8 cellular contexts compared by ENCODE assay signal in genomic region chr19:13149173-13149627, GRCh38. TPM values are rescaled to one million over a fixed set of nuclear protein-coding genes. Genes with fewer than 3 reads are reported as not detected.
DNase-seq lines count a peak whose midpoint lies in the region; FAIRE-seq and TF ChIP-seq lines count a peak whose summit lies in the region.
"Not testable (repeated sequence)": the region's sequence is repeated elsewhere in the genome, so short reads cannot be mapped to it uniquely, and the experiment has no call there.

No MANE protein-coding gene starts in this region.

- H3K27me3 Mint-ChIP-seq in neural progenitor cell (ENCODE audit: insufficient read depth, low read depth), result peaks cover 14% of the 10 kb centered on the region

- H3K27ac Mint-ChIP-seq in neural progenitor cell, result not testable (repeated sequence)

- H3F3A ChIP-seq in SK-N-SH (replicated peaks; ENCODE audit: insufficient read depth), result not testable (repeated sequence)
- H3F3A ChIP-seq in neural progenitor cell (ENCODE audit: low read depth), result peaks cover 21% of the 10 kb centered on the region

- CTCF ChIA-PET in SK-N-SH (lab: Yijun Ruan, JAX), result interaction anchor here (0.6 to 1.8 kb wide), 7 partner anchors 12 to 174 kb away, joined by 3 to 10 read pairs (median 5); no protein-coding TSS in a partner anchor
- CTCF ChIA-PET in endothelial cell of umbilical vein (lab: Charles Lee), result interaction anchor here (0.5 to 2.3 kb wide), 10 partner anchors 12 to 302 kb away, joined by 3 to 22 read pairs (median 4); partner anchors contain the start of gene NACC1

- H3K27ac ChIP-seq in BLaER1 (peak overlapping the region; percentile 95), SK-N-SH (ENCODE audit: low read depth in 2 of 2, low read length in 1 of 2) (peak overlapping the region; percentile 95 to 99; a peak in 3 of 4 replicates), stomach smooth muscle (ENCODE audit: low read length) (peak overlapping the region; percentile 100)
- H3K27ac ChIP-seq in HUES64 (ENCODE audit: low read depth, low read length); endothelial cell of umbilical vein (ENCODE audit: insufficient read depth, low read depth, low read length); kidney (ENCODE audit: low read depth in 2 of 2, low read length in 2 of 2); neural progenitor cell: not testable (repeated sequence)

- dilution Hi-C loops in endothelial cell of umbilical vein (cut with MboI; ENCODE audit: extremely low pct_ligation_motif_present, low sequenced_read_pairs), result not testable (repeated sequence)

- not testable (repeated sequence) for TF ChIP-seq EP300 in SK-N-SH (IDR thresholded peaks at IDR 0.05; ENCODE audit: borderline replicate concordance in 1 of 2, low read depth in 1 of 2, low read length in 1 of 2)

- H3K9me1 ChIP-seq in endothelial cell of umbilical vein (replicated peaks; ENCODE audit: control insufficient read depth, extremely low read depth, insufficient read depth, low read length), result not testable (repeated sequence)

- H3K79me2 ChIP-seq in SK-N-SH (ENCODE audit: insufficient read depth) (peaks cover 57% of the 10 kb centered on the region), endothelial cell of umbilical vein (ENCODE audit: control insufficient read depth, insufficient read depth, low read length) (peaks cover 32% of the 10 kb centered on the region), neural progenitor cell (ENCODE audit: low read depth) (peaks cover 25% of the 10 kb centered on the region)

- peaks cover 23% of the 10 kb centered on the region for H3K4me1 Mint-ChIP-seq in neural progenitor cell

- TF ChIP-seq CTCF in SK-N-SH (IDR thresholded peaks at IDR 0.05); endothelial cell of umbilical vein (IDR thresholded peaks at IDR 0.05; ENCODE audit: extremely low read depth in 1 of 2, insufficient read depth in 1 of 2, low read depth in 1 of 2, low read length in 2 of 2); kidney (IDR thresholded peaks at IDR 0.05; ENCODE audit: borderline replicate concordance, extremely low read depth, insufficient read depth); neural progenitor cell (IDR thresholded peaks at IDR 0.05): not testable (repeated sequence)

- H3K4me2 ChIP-seq in BLaER1 (peak overlapping the region; percentile 96), SK-N-SH (peak overlapping the region; percentile 81), endothelial cell of umbilical vein (ENCODE audit: insufficient read depth, low read length) (peak overlapping the region; percentile 12), neural progenitor cell (peak overlapping the region; percentile 94)

- H3K4me3 Mint-ChIP-seq in neural progenitor cell, result peak overlapping the region; percentile 94

- WGBS in HUES64, result 59% methylated on average over 15 of the region's 17 CpGs
- WGBS in SK-N-SH (ENCODE audit: low lambda C conversion rate), result 21% methylated on average over 11 of the region's 17 CpGs

- not testable (repeated sequence) for TF ChIP-seq POLR2A in endothelial cell of umbilical vein (IDR thresholded peaks at IDR 0.05; ENCODE audit: low read depth, low read length)

- not testable (repeated sequence) for H3K27me3 ChIP-seq in BLaER1; HUES64 (ENCODE audit: insufficient read depth, low read length); SK-N-SH (ENCODE audit: insufficient read depth); adipocyte (replicated peaks; ENCODE audit: control insufficient read depth, insufficient read depth, low read length); endothelial cell of umbilical vein (ENCODE audit: control insufficient read depth in 2 of 2, insufficient read depth in 2 of 2, low read length in 2 of 2); neural progenitor cell; stomach smooth muscle (ENCODE audit: control insufficient read depth in 1 of 2, insufficient read depth in 2 of 2, low read length in 2 of 2)

- not testable (repeated sequence) for TF ChIP-seq RAD21 in SK-N-SH (IDR thresholded peaks at IDR 0.05; ENCODE audit: low read length)

- H3K36me3 ChIP-seq in BLaER1 (peaks cover 19% of the 10 kb centered on the region), HUES64 (ENCODE audit: insufficient read depth, low read length) (peaks cover 11% of the 10 kb centered on the region), SK-N-SH (replicated peaks in 1 of 2; ENCODE audit: control insufficient read depth in 1 of 2, insufficient read depth in 2 of 2, low read length in 1 of 2) (peaks cover 6 to 15% of the 10 kb centered on the region in 2 experiments)
- not testable (repeated sequence) for H3K36me3 ChIP-seq in adipocyte (ENCODE audit: control insufficient read depth, insufficient read depth, low read length, severe bottlenecking); endothelial cell of umbilical vein (ENCODE audit: control insufficient read depth in 2 of 2, extremely low read depth in 1 of 2, insufficient read depth in 2 of 2, low read length in 2 of 2); kidney (ENCODE audit: control insufficient read depth in 1 of 2, insufficient read depth in 2 of 2, low read length in 2 of 2); neural progenitor cell; stomach smooth muscle (ENCODE audit: control insufficient read depth in 2 of 2, insufficient read depth in 2 of 2, low read length in 2 of 2)

- H4K20me1 ChIP-seq in BLaER1 (peaks cover 13% of the 10 kb centered on the region), SK-N-SH (ENCODE audit: insufficient read depth) (peaks cover 13% of the 10 kb centered on the region), neural progenitor cell (ENCODE audit: low read depth) (peaks cover 13% of the 10 kb centered on the region)
- not testable (repeated sequence) for H4K20me1 ChIP-seq in endothelial cell of umbilical vein (replicated peaks; ENCODE audit: control insufficient read depth, extremely low read depth, insufficient read depth, low read length)

- peak overlapping the region; percentile 95 for H3K9ac ChIP-seq in BLaER1
- peak overlapping the region; percentile 64 for H3K9ac ChIP-seq in HUES64 (ENCODE audit: low read depth, low read length)
- peak overlapping the region; percentile 94; the same call in 1 of the 2 replicates for H3K9ac ChIP-seq in SK-N-SH
- peak overlapping the region; percentile 100 for H3K9ac ChIP-seq in adipocyte (ENCODE audit: low read length)
- not testable (repeated sequence) for H3K9ac ChIP-seq in endothelial cell of umbilical vein (replicated peaks; ENCODE audit: extremely low read depth, insufficient read depth, low read length); neural progenitor cell
- H3K9ac ChIP-seq in kidney (ENCODE audit: low read length in 2 of 2), result peak overlapping the region; percentile 30 to 68
- H3K9ac ChIP-seq in stomach smooth muscle (ENCODE audit: low read length in 2 of 2), result peak overlapping the region; percentile 60 to 100

- intact Hi-C loops in endothelial cell of umbilical vein (cut with micrococcal nuclease); kidney (cut with DNase I): not testable (repeated sequence)

- H3K4me3 ChIP-seq in BLaER1, result peak overlapping the region; percentile 100
- H3K4me3 ChIP-seq in HUES64 (ENCODE audit: low read length), result peak overlapping the region; percentile 82
- H3K4me3 ChIP-seq in SK-N-SH (ENCODE audit: low read depth in 2 of 2, low read length in 1 of 2), result peak overlapping the region; percentile 83 to 94
- peak overlapping the region; percentile 100 for H3K4me3 ChIP-seq in adipocyte (ENCODE audit: low read length)
- peak overlapping the region in 2 of 3 experiments; percentile 69 to 97 for H3K4me3 ChIP-seq in endothelial cell of umbilical vein (replicated peaks in 1 of 3; ENCODE audit: insufficient read depth in 1 of 3, low read depth in 1 of 3, low read length in 3 of 3)
- H3K4me3 ChIP-seq in kidney (ENCODE audit: low read length in 2 of 2), result peak overlapping the region; percentile 81 to 84
- peak overlapping the region; percentile 91 for H3K4me3 ChIP-seq in neural progenitor cell
- H3K4me3 ChIP-seq in stomach smooth muscle (ENCODE audit: low read length in 2 of 2), result peak overlapping the region; percentile 97 to 98

- H3K4me1 ChIP-seq in BLaER1 (peaks cover 28% of the 10 kb centered on the region), adipocyte (ENCODE audit: control insufficient read depth, insufficient read depth, low read length) (peaks cover 16% of the 10 kb centered on the region), stomach smooth muscle (ENCODE audit: control insufficient read depth, insufficient read depth, low read length) (peaks cover 22% of the 10 kb centered on the region)
- H3K4me1 ChIP-seq in HUES64 (ENCODE audit: insufficient read depth, low read length); SK-N-SH (ENCODE audit: control insufficient read depth in 1 of 2, insufficient read depth in 2 of 2, low read depth in 1 of 2, low read length in 1 of 2); endothelial cell of umbilical vein (ENCODE audit: control insufficient read depth, extremely low read depth, insufficient read depth, low read length); kidney (ENCODE audit: control insufficient read depth in 1 of 2, insufficient read depth in 1 of 2, low read depth in 1 of 2, low read length in 2 of 2); neural progenitor cell: not testable (repeated sequence)

- not testable (repeated sequence) for H3K9me3 ChIP-seq in BLaER1; HUES64 (ENCODE audit: insufficient read depth, low read depth, low read length); SK-N-SH; adipocyte (ENCODE audit: control insufficient read depth, low read length); endothelial cell of umbilical vein (replicated peaks; ENCODE audit: control insufficient read depth, insufficient read depth, low read length); kidney (ENCODE audit: control insufficient read depth in 1 of 2, low read length in 2 of 2); neural progenitor cell (ENCODE audit: low read depth); stomach smooth muscle (ENCODE audit: control insufficient read depth in 2 of 2, low read length in 2 of 2)

- not testable (repeated sequence) for H3K9me2 ChIP-seq in SK-N-SH

- H3K36me3 Mint-ChIP-seq in neural progenitor cell, result not testable (repeated sequence)

- H3K9me3 Mint-ChIP-seq in neural progenitor cell, result not testable (repeated sequence)

- H2AFZ ChIP-seq in SK-N-SH (ENCODE audit: low read depth), result peak overlapping the region; percentile 71; the same call in 1 of the 2 replicates
- peak overlapping the region; percentile 2 for H2AFZ ChIP-seq in endothelial cell of umbilical vein (ENCODE audit: low read depth, low read length)
- H2AFZ ChIP-seq in neural progenitor cell (replicated peaks), result peak overlapping the region; percentile 66

- not testable (repeated sequence) for DNase-seq in SK-N-SH; adipocyte (ENCODE audit: low read depth); endothelial cell of umbilical vein (ENCODE audit: low read depth, low spot score); neural progenitor cell (ENCODE audit: low spot score)
- DNase-seq in kidney, result peak; percentile 83

- POLR2A ChIA-PET in SK-N-SH (lab: Yijun Ruan, JAX), result interaction anchor here (0.9 to 2.8 kb wide), 5 partner anchors 10 to 196 kb away, joined by 3 to 24 read pairs (median 5); partner anchors contain the start of gene NACC1
- POLR2A ChIA-PET in endothelial cell of umbilical vein (lab: Charles Lee), result interaction anchor here (0.7 to 1.1 kb wide), 2 partner anchors 103 to 358 kb away, joined by 3 to 9 read pairs; partner anchors contain the start of gene JUNB

- BruUV-seq in endothelial cell of umbilical vein (replicated peaks; lab: Mats Ljungman, UMichigan), result not testable (repeated sequence)

- FAIRE-seq in endothelial cell of umbilical vein (lab: Jason Lieb, UNC); kidney (lab: Jason Lieb, UNC): not testable (repeated sequence)

RNA-seq across cellular contexts. Expression of gene STX10, which starts 1.0 kb away (rescaled TPM):
- 36.1 TPM for polyA plus RNA-seq in HUES64 (2013, experiment 1 of 2)
- 36.6 TPM for polyA plus RNA-seq in HUES64 (2013, experiment 2 of 2)
- polyA plus RNA-seq in SK-N-SH (2012; rRNA removed) (143 and 163 TPM in 2 replicates), endothelial cell of umbilical vein (89.6 and 91.6 TPM in 2 replicates), kidney (ENCODE audit: insufficient read depth, low read depth, low replicate concordance) (52.9 TPM)
- polyA plus RNA-seq in SK-N-SH (2012; cell fraction: cytosol; rRNA removed), result 105 and 124 TPM in 2 replicates
- 322 and 532 TPM in 2 replicates for polyA plus RNA-seq in SK-N-SH (2012; cell fraction: nucleus; rRNA removed)
- total RNA-seq in endothelial cell of umbilical vein (63.1 and 67.9 TPM in 2 replicates), kidney (39.5 TPM), neural progenitor cell (ENCODE audit: low replicate concordance) (36.5 and 51.2 TPM in 2 replicates)
- 73.4 and 87.2 TPM in 2 replicates for polyA plus RNA-seq in endothelial cell of umbilical vein (2011; cell fraction: cytosol; rRNA removed)
- polyA plus RNA-seq in endothelial cell of umbilical vein (2011; cell fraction: nucleus; rRNA removed), result 114 and 131 TPM in 2 replicates
- polyA plus RNA-seq in endothelial cell of umbilical vein (2012), result 49.2 and 49.9 TPM in 2 replicates
- polyA minus RNA-seq in endothelial cell of umbilical vein, result 48.5 and 105 TPM in 2 replicates
- polyA minus RNA-seq in endothelial cell of umbilical vein (2011; cell fraction: cytosol; rRNA and poly(A)+ RNA removed), result 46.1 TPM
- polyA minus RNA-seq in endothelial cell of umbilical vein (2011; cell fraction: nucleus; rRNA and poly(A)+ RNA removed), result 14.1 and 22.6 TPM in 2 replicates

RNA-seq across cellular contexts. Expression of gene IER2, which starts 1.0 kb away (rescaled TPM):
- polyA plus RNA-seq in HUES64 (2013, experiment 1 of 2), result 69.4 TPM
- polyA plus RNA-seq in HUES64 (2013, experiment 2 of 2), result 82.7 TPM
- polyA plus RNA-seq in SK-N-SH (2012; rRNA removed) (55.7 and 115 TPM in 2 replicates), endothelial cell of umbilical vein (55.2 and 60.6 TPM in 2 replicates), kidney (ENCODE audit: insufficient read depth, low read depth, low replicate concordance) (96.7 TPM)
- polyA plus RNA-seq in SK-N-SH (2012; cell fraction: cytosol; rRNA removed), result 56.1 and 82.2 TPM in 2 replicates
- 210 and 342 TPM in 2 replicates for polyA plus RNA-seq in SK-N-SH (2012; cell fraction: nucleus; rRNA removed)
- total RNA-seq in endothelial cell of umbilical vein (81.6 and 97.0 TPM in 2 replicates), kidney (73.9 TPM), neural progenitor cell (ENCODE audit: low replicate concordance) (13.7 and 55.4 TPM in 2 replicates)
- 36.0 and 59.9 TPM in 2 replicates for polyA plus RNA-seq in endothelial cell of umbilical vein (2011; cell fraction: cytosol; rRNA removed)
- polyA plus RNA-seq in endothelial cell of umbilical vein (2011; cell fraction: nucleus; rRNA removed), result 82.2 and 90.1 TPM in 2 replicates
- polyA plus RNA-seq in endothelial cell of umbilical vein (2012), result 45.4 and 53.7 TPM in 2 replicates
- polyA minus RNA-seq in endothelial cell of umbilical vein, result 12.2 and 13.6 TPM in 2 replicates
- 37.5 TPM for polyA minus RNA-seq in endothelial cell of umbilical vein (2011; cell fraction: cytosol; rRNA and poly(A)+ RNA removed)
- polyA minus RNA-seq in endothelial cell of umbilical vein (2011; cell fraction: nucleus; rRNA and poly(A)+ RNA removed), result 15.8 and 48.0 TPM in 2 replicates

RNA-seq across cellular contexts. Expression of gene NACC1, which starts 31.1 kb away (rescaled TPM):
- 102 TPM for polyA plus RNA-seq in HUES64 (2013, experiment 1 of 2)
- polyA plus RNA-seq in HUES64 (2013, experiment 2 of 2), result 90.5 TPM
- polyA plus RNA-seq in SK-N-SH (2012; rRNA removed), result 72.8 and 127 TPM in 2 replicates
- polyA plus RNA-seq in SK-N-SH (2012; cell fraction: cytosol; rRNA removed), result 36.3 and 58.8 TPM in 2 replicates
- polyA plus RNA-seq in SK-N-SH (2012; cell fraction: nucleus; rRNA removed), result 107 and 113 TPM in 2 replicates
- total RNA-seq in endothelial cell of umbilical vein, result 95.4 and 97.6 TPM in 2 replicates
- 120 and 198 TPM in 2 replicates for polyA plus RNA-seq in endothelial cell of umbilical vein
- polyA plus RNA-seq in endothelial cell of umbilical vein (2011; cell fraction: cytosol; rRNA removed), result 80.0 and 100 TPM in 2 replicates
- 54.7 and 78.0 TPM in 2 replicates for polyA plus RNA-seq in endothelial cell of umbilical vein (2011; cell fraction: nucleus; rRNA removed)
- 38.9 and 59.8 TPM in 2 replicates for polyA plus RNA-seq in endothelial cell of umbilical vein (2012)
- polyA minus RNA-seq in endothelial cell of umbilical vein, result 80.5 and 91.7 TPM in 2 replicates
- polyA minus RNA-seq in endothelial cell of umbilical vein (2011; cell fraction: cytosol; rRNA and poly(A)+ RNA removed), result 98.0 TPM
- 19.5 and 40.5 TPM in 2 replicates for polyA minus RNA-seq in endothelial cell of umbilical vein (2011; cell fraction: nucleus; rRNA and poly(A)+ RNA removed)
- 46.1 TPM for total RNA-seq in kidney
- 16.7 TPM for polyA plus RNA-seq in kidney (ENCODE audit: insufficient read depth, low read depth, low replicate concordance)
- 34.7 and 108 TPM in 2 replicates for total RNA-seq in neural progenitor cell (ENCODE audit: low replicate concordance)

RNA-seq across cellular contexts. Expression of gene TRMT1, which starts 32.7 kb away (rescaled TPM):
- 53.1 TPM for polyA plus RNA-seq in HUES64 (2013, experiment 1 of 2)
- 43.1 TPM for polyA plus RNA-seq in HUES64 (2013, experiment 2 of 2)
- 60.9 and 64.9 TPM in 2 replicates for polyA plus RNA-seq in SK-N-SH (2012; rRNA removed)
- 15.7 and 22.8 TPM in 2 replicates for polyA plus RNA-seq in SK-N-SH (2012; cell fraction: cytosol; rRNA removed)
- 485 and 635 TPM in 2 replicates for polyA plus RNA-seq in SK-N-SH (2012; cell fraction: nucleus; rRNA removed)
- total RNA-seq in endothelial cell of umbilical vein, result 42.2 and 53.0 TPM in 2 replicates
- polyA plus RNA-seq in endothelial cell of umbilical vein, result 46.3 and 60.5 TPM in 2 replicates
- polyA plus RNA-seq in endothelial cell of umbilical vein (2011; cell fraction: cytosol; rRNA removed), result 25.5 and 32.2 TPM in 2 replicates
- polyA plus RNA-seq in endothelial cell of umbilical vein (2011; cell fraction: nucleus; rRNA removed), result 235 and 243 TPM in 2 replicates
- polyA plus RNA-seq in endothelial cell of umbilical vein (2012), result 39.6 and 42.8 TPM in 2 replicates
- polyA minus RNA-seq in endothelial cell of umbilical vein, result 26.5 and 37.9 TPM in 2 replicates
- polyA minus RNA-seq in endothelial cell of umbilical vein (2011; cell fraction: cytosol; rRNA and poly(A)+ RNA removed), result 37.0 TPM
- 27.6 and 47.5 TPM in 2 replicates for polyA minus RNA-seq in endothelial cell of umbilical vein (2011; cell fraction: nucleus; rRNA and poly(A)+ RNA removed)
- 40.0 TPM for total RNA-seq in kidney
- 22.7 TPM for polyA plus RNA-seq in kidney (ENCODE audit: insufficient read depth, low read depth, low replicate concordance)
- total RNA-seq in neural progenitor cell (ENCODE audit: low replicate concordance), result 30.2 and 49.0 TPM in 2 replicates

RNA-seq across cellular contexts. Expression of gene LYL1, which starts 46.5 kb away (rescaled TPM):
- 0.50 TPM for polyA plus RNA-seq in HUES64 (2013, experiment 1 of 2)
- 0.95 TPM for polyA plus RNA-seq in HUES64 (2013, experiment 2 of 2)
- polyA plus RNA-seq in SK-N-SH (2012; rRNA removed), result 1.1 and 2.2 TPM in 2 replicates
- 0.80 and 1.8 TPM in 2 replicates for polyA plus RNA-seq in SK-N-SH (2012; cell fraction: cytosol; rRNA removed)
- polyA plus RNA-seq in SK-N-SH (2012; cell fraction: nucleus; rRNA removed), result 3.7 and 4.9 TPM in 2 replicates
- 74.4 and 91.5 TPM in 2 replicates for total RNA-seq in endothelial cell of umbilical vein
- polyA plus RNA-seq in endothelial cell of umbilical vein, result 87.3 and 141 TPM in 2 replicates
- 40.8 and 60.9 TPM in 2 replicates for polyA plus RNA-seq in endothelial cell of umbilical vein (2011; cell fraction: cytosol; rRNA removed)
- 42.5 and 44.4 TPM in 2 replicates for polyA plus RNA-seq in endothelial cell of umbilical vein (2011; cell fraction: nucleus; rRNA removed)
- polyA plus RNA-seq in endothelial cell of umbilical vein (2012), result 47.3 and 75.1 TPM in 2 replicates
- polyA minus RNA-seq in endothelial cell of umbilical vein, result 16.2 and 18.2 TPM in 2 replicates
- polyA minus RNA-seq in endothelial cell of umbilical vein (2011; cell fraction: cytosol; rRNA and poly(A)+ RNA removed), result not detected
- polyA minus RNA-seq in endothelial cell of umbilical vein (2011; cell fraction: nucleus; rRNA and poly(A)+ RNA removed), result 9.0 and 18.8 TPM in 2 replicates
- total RNA-seq in kidney, result 13.8 TPM
- polyA plus RNA-seq in kidney (ENCODE audit: insufficient read depth, low read depth, low replicate concordance), result 8.5 TPM
- total RNA-seq in neural progenitor cell (ENCODE audit: low replicate concordance), result 0.88 and 2.2 TPM in 2 replicates

Comparison
In these comparisons a context has a peak if more than half of its experiments do, and no peak if none do; other contexts are left out.
1. H3K4me2 ChIP-seq: peak in every context shown above with its lines; median percentile 96 in BLaER1; 94 in neural progenitor cell; 81 in SK-N-SH; 12 in endothelial cell of umbilical vein.
2. H2AFZ ChIP-seq: peak in every context shown above with its lines; median percentile 71 in SK-N-SH; 66 in neural progenitor cell; 2 in endothelial cell of umbilical vein.